ENCODE assay signal across 8 cellular contexts in the genomic region with DNA sequence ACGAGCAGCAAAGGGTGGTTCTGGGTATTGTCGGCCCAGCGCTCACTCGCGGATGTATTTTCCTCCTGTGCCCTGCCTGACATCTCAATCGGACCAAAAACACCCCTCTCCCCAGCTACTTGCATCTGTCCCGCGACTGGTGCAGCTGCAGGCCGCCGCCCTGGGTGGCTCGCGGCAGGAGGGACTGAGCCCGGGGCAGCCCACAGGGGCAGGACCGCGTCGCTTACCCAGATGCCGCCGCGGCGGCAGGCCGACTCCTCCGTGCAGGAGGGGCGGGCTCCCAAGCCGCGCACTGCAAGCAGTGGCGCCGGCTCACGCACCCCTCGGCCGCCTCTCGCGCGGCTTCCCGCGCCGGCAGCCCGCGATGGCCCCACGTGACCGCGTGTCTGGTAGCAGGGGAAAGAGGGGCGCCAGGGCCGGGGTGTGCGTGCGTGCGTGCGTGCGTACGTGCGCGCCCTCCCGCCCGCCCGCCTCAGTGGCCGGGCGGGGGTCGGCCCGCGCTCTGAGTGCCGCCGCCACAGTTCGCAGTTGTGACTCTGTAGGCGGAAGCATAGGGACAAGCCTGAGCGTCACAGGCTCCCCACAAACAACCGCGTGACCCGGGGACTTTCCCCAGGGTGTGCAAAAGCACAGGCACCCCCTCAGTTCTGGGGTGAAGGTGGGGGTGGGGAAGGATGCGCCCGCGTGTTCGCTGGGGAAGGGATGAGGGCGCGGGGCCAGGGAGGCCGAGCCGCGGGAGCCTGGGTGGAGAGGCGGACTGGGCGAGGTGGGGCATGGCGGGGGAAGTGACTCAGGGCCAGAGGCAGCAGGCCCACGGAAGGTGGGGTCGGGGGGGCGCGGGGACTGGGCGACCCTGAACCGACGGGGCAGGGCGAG. TPM values are rescaled to one million over a fixed set of nuclear protein-coding genes. Genes with fewer than 3 reads are reported as not detected.
DNase-seq lines count a peak whose midpoint lies in the region; ATAC-seq and TF ChIP-seq lines count a peak whose summit lies in the region.

Gene ZBTB25 (minus strand): TSS at position 405 of the 876 bp plus-strand sequence. CDS start 13,305 bp downstream, outside the sequence.

- H3K27ac ChIP-seq in heart left ventricle (peak within 1 kb of the TSS; percentile 96 to 100 (median 98)), transverse colon (peak within 1 kb of the TSS; percentile 98 to 100 (median 100))

- H3K27me3 Mint-ChIP-seq in activated naive CD8-positive, alpha-beta T cell treated with anti-CD3 and anti-CD28 coated beads, Interleukin-2, amount 50 U/mL, for 24 hours: no peaks in the 10 kb centered on the region

- 0 to 1% (median 0%) methylated on average over 32 to 87 of the region's 87 CpGs for WGBS in heart left ventricle, 4 donors
- 2% methylated on average over 47 of the region's 87 CpGs; no CpG with 5 or more reads in 1 of the 2 donors for WGBS in transverse colon (ENCODE audit: low coverage in 1 of 2), 2 donors

- TF ChIP-seq POLR2A in heart left ventricle (IDR thresholded peaks at IDR 0.05) (peak in 1 of 2 donors; percentile 90), transverse colon (IDR thresholded peaks at IDR 0.05) (peak; percentile 92)

- no peak for TF ChIP-seq EP300 in transverse colon (IDR thresholded peaks at IDR 0.05; ENCODE audit: low read depth)

- peak; percentile 80 for DNase-seq in NCI-H128 (lab: John Stamatoyannopoulos, UW; ENCODE audit: unreplicated experiment)
- DNase-seq in SW480 (ENCODE audit: low spot score): peak; percentile 83
- peak; percentile 94 for DNase-seq in activated naive CD8-positive, alpha-beta T cell treated with anti-CD3 and anti-CD28 coated beads, Interleukin-2, amount 50 U/mL, for 24 hours
- DNase-seq in heart left ventricle: peak; percentile 87 to 95 (median 93)
- peak; percentile 89 for DNase-seq in pons (ENCODE audit: low spot score)
- DNase-seq in transverse colon: peak; percentile 91

- H3K4me1 Mint-ChIP-seq in activated naive CD8-positive, alpha-beta T cell treated with anti-CD3 and anti-CD28 coated beads, Interleukin-2, amount 50 U/mL, for 24 hours: peaks cover 67% of the 10 kb centered on the region

- H3K27me3 ChIP-seq in heart left ventricle (no peaks in the 10 kb centered on the region), transverse colon (no peaks in the 10 kb centered on the region)

- H3K4me3 ChIP-seq in GM12875 (ENCODE audit: low read depth, low read length): peak within 1 kb of the TSS; percentile 94
- H3K4me3 ChIP-seq in heart left ventricle: peak within 1 kb of the TSS; percentile 68 to 97 (median 89)
- peak within 1 kb of the TSS; percentile 71 to 92 (median 74) for H3K4me3 ChIP-seq in transverse colon

- intact Hi-C loops in heart left ventricle (cut with DNase I): loop anchor here in 2 of 10 donors (2.0 to 10.0 kb wide), 2 partner anchors 37 to 159 kb away; partner anchors contain the start of gene HSPA2 (in 1 of the 2)
- intact Hi-C loops in transverse colon (cut with DNase I; ENCODE audit: low total_unique reads): no loop called here

- H3K9me3 ChIP-seq in heart left ventricle (no peaks in the 10 kb centered on the region), transverse colon (no peaks in the 10 kb centered on the region)

- ATAC-seq in HG02759 (IDR thresholded peaks at IDR 0.05; ENCODE audit: unreplicated experiment) (peak; percentile 67), heart left ventricle (peak; percentile 76 to 90 (median 82))
- peak; percentile 65 for ATAC-seq in activated naive CD8-positive, alpha-beta T cell treated with anti-CD3 and anti-CD28 coated beads, Interleukin-2, amount 50 U/mL, for 24 hours

- H3K36me3 ChIP-seq in heart left ventricle: peaks cover 0 to 6% (median 0%) of the 10 kb centered on the region in 9 donors
- no peaks in the 10 kb centered on the region for H3K36me3 ChIP-seq in transverse colon

- TF ChIP-seq CTCF in GM12875 (IDR thresholded peaks at IDR 0.05; ENCODE audit: borderline replicate concordance, insufficient read depth, low read depth, low read length): no peak
- TF ChIP-seq CTCF in heart left ventricle (IDR thresholded peaks at IDR 0.05): peak in 1 of 12 donors; percentile 15
- peak in 1 of 5 experiments; percentile 9 for TF ChIP-seq CTCF in transverse colon (IDR thresholded peaks at IDR 0.05)

- in situ Hi-C loops in transverse colon (cut with MboI; ENCODE audit: low pct_ligation_motif_present in 1 of 4, low pct_unique_long_range_greater_than_20kb in 1 of 4, low sequenced_read_pairs in 3 of 4): no loop called here

- H3K4me1 ChIP-seq in heart left ventricle (peaks cover 8 to 74% (median 56%) of the 10 kb centered on the region in 12 donors), transverse colon (peaks cover 11 to 67% (median 53%) of the 10 kb centered on the region in 4 donors)

- H3K27ac Mint-ChIP-seq in activated naive CD8-positive, alpha-beta T cell treated with anti-CD3 and anti-CD28 coated beads, Interleukin-2, amount 50 U/mL, for 24 hours: peak within 1 kb of the TSS; percentile 99

- peaks cover 38% of the 10 kb centered on the region for H3K36me3 Mint-ChIP-seq in activated naive CD8-positive, alpha-beta T cell treated with anti-CD3 and anti-CD28 coated beads, Interleukin-2, amount 50 U/mL, for 24 hours (ENCODE audit: low read depth)

- no peaks in the 10 kb centered on the region for H3K9me3 Mint-ChIP-seq in activated naive CD8-positive, alpha-beta T cell treated with anti-CD3 and anti-CD28 coated beads, Interleukin-2, amount 50 U/mL, for 24 hours

- peak within 1 kb of the TSS; percentile 95 for H3K4me3 Mint-ChIP-seq in activated naive CD8-positive, alpha-beta T cell treated with anti-CD3 and anti-CD28 coated beads, Interleukin-2, amount 50 U/mL, for 24 hours

RNA-seq across cellular contexts. Expression of gene ZBTB25, which starts in this region (rescaled TPM):
- total RNA-seq in heart left ventricle: 10 to 100 TPM; 12.5 to 28.0 (median 19.0) TPM
- polyA plus RNA-seq in heart left ventricle: 10 to 100 TPM in 1 of 2 donors, 1 to 10 TPM in 1; 4.0 to 10.0 TPM
- total RNA-seq in transverse colon: 10 to 100 TPM in 1 of 4 donors, 1 to 10 TPM in 3; 4.8 to 10.2 (median 5.6) TPM

Comparison
In these comparisons a context has a peak if more than half of its experiments do, and no peak if none do; other contexts are left out.
1. Peak in every context shown above with its lines: DNase-seq, ATAC-seq, H3K4me3 ChIP-seq and H3K27ac ChIP-seq.